ENCODE assay signal across 29 cellular contexts in the genomic region with DNA sequence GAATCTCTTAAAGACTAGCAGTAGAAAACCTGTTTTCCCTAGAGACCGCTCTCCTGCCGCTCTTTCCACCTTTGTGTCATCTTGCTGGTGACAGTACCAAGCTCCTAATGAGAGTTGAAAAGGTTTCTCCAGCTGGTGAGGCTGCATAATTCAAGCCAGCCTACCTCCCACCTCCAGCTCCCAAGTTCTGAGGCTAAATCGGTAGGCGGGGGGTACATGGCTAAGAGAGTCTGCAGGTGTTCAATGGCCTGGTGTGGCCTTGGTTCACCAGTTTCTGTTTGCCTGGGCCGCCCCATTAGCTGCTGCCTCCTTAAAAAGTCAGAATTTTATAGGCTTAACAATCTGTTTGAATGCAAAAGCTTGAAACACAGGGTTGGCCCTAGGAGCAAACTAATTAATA.
"Had no signal": no experiment of that assay in that cellular context is flagged by ENCODE, and none has a peak within 500 bp of the region (broad histone marks: within the 10 kb centered on the region; RNA-seq: fewer than 3 reads in every experiment).

No MANE protein-coding gene starts in this region.

- H3K27ac ChIP-seq: gastrocnemius medialis, neutrophil, right lobe of liver, skin epidermis, uterus, WERI-Rb-1 had no signal

- DNase-seq: activated CD4-positive, alpha-beta T cell treated with anti-CD3 and anti-CD28 coated beads for 1 hour; activated CD4-positive, alpha-beta T cell treated with anti-CD3 and anti-CD28 coated beads, Interleukin-2, amount 10 ng/mL, durations not matched to agents 7 days and 5 days; activated CD8-positive, alpha-beta T cell treated with anti-CD3 and anti-CD28 coated beads for 36 hours; activated gamma-delta T cell treated with Interleukin-2 at 50 U/mL for 16 hours; activated T-cell treated with anti-CD3 and anti-CD28 coated beads, Interleukin-2, amount 50 U/mL, for 4 hours; dermis blood vessel endothelial cell; effector CD8-positive, alpha-beta T cell; erythroblast; gastrocnemius medialis; glutamatergic neuron; left cardiac atrium; mammary epithelial cell; right lobe of liver; stimulated activated CD4-positive, alpha-beta T cell treated with anti-CD3 and anti-CD28 coated beads, Interleukin-4, amount 100 ng/mL, for 4 hours; stimulated activated CD8-positive, alpha-beta memory T cell treated with anti-CD3 and anti-CD28 coated beads, Interleukin-4, amount 100 ng/mL, for 48 hours; stimulated activated naive CD8-positive, alpha-beta T cell treated with anti-CD3 and anti-CD28 coated beads, Interleukin-15, amount 100 ng/mL, for 72 hours; substantia nigra; T1000; uterus; WERI-Rb-1 had no signal

- H3K4me3 Mint-ChIP-seq: activated CD4-positive, alpha-beta T cell treated with anti-CD3 and anti-CD28 coated beads, Interleukin-2, amount 10 ng/mL, durations not matched to agents 7 days and 5 days; activated CD8-positive, alpha-beta T cell treated with anti-CD3 and anti-CD28 coated beads for 36 hours; activated naive CD4-positive, alpha-beta T cell treated with anti-CD3 and anti-CD28 coated beads, Interleukin-2, amount 50 U/mL, for 24 hours; activated T-cell treated with anti-CD3 and anti-CD28 coated beads, Interleukin-2, amount 50 U/mL, for 4 hours; activated T-helper 17 cell treated with anti-CD3 and anti-CD28 coated beads, Interleukin-2, amount 50 U/mL, for 72 hours; nephron; stimulated activated memory B cell treated with anti-CD40 and anti-IgM and Interleukin-4, amounts not matched to agents 10 μg/mL and 1 μg/mL and 100 μg/mL, for 72 hours; stimulated activated naive CD8-positive, alpha-beta T cell treated with anti-CD3 and anti-CD28 coated beads, Interleukin-15, amount 100 ng/mL, for 72 hours; T-helper 1 cell treated with Interleukin-12 subunit alpha and Interleukin-12 subunit beta and Interleukin-4 antibody, amounts not matched to agents 30 μg/mL and 1 μg/mL, for 36 hours; type B pancreatic cell had no signal

- ATAC-seq: activated CD8-positive, alpha-beta T cell treated with anti-CD3 and anti-CD28 coated beads for 36 hours; activated T-cell treated with anti-CD3 and anti-CD28 coated beads, Interleukin-2, amount 50 U/mL, for 4 hours; activated T-helper 17 cell treated with anti-CD3 and anti-CD28 coated beads, Interleukin-2, amount 50 U/mL, for 72 hours; gastrocnemius medialis; left cardiac atrium; stimulated activated memory B cell treated with anti-CD40 and anti-IgM and Interleukin-4, amounts not matched to agents 10 μg/mL and 1 μg/mL and 100 μg/mL, for 72 hours; stimulated activated naive CD8-positive, alpha-beta T cell treated with anti-CD3 and anti-CD28 coated beads, Interleukin-15, amount 100 ng/mL, for 72 hours had no signal

- H3K27me3 Mint-ChIP-seq: activated CD4-positive, alpha-beta T cell treated with anti-CD3 and anti-CD28 coated beads, Interleukin-2, amount 10 ng/mL, durations not matched to agents 7 days and 5 days; activated CD8-positive, alpha-beta T cell treated with anti-CD3 and anti-CD28 coated beads for 36 hours; activated naive CD4-positive, alpha-beta T cell treated with anti-CD3 and anti-CD28 coated beads, Interleukin-2, amount 50 U/mL, for 24 hours; activated T-helper 17 cell treated with anti-CD3 and anti-CD28 coated beads, Interleukin-2, amount 50 U/mL, for 72 hours; stimulated activated naive CD8-positive, alpha-beta T cell treated with anti-CD3 and anti-CD28 coated beads, Interleukin-15, amount 100 ng/mL, for 72 hours; type B pancreatic cell had no signal

- H3K9me3 Mint-ChIP-seq: activated CD4-positive, alpha-beta T cell treated with anti-CD3 and anti-CD28 coated beads, Interleukin-2, amount 10 ng/mL, durations not matched to agents 7 days and 5 days; activated CD8-positive, alpha-beta T cell treated with anti-CD3 and anti-CD28 coated beads for 36 hours; activated naive CD4-positive, alpha-beta T cell treated with anti-CD3 and anti-CD28 coated beads, Interleukin-2, amount 50 U/mL, for 24 hours; activated T-cell treated with anti-CD3 and anti-CD28 coated beads, Interleukin-2, amount 50 U/mL, for 4 hours; activated T-helper 17 cell treated with anti-CD3 and anti-CD28 coated beads, Interleukin-2, amount 50 U/mL, for 72 hours had no signal

- H3K27ac Mint-ChIP-seq: activated CD4-positive, alpha-beta T cell treated with anti-CD3 and anti-CD28 coated beads, Interleukin-2, amount 10 ng/mL, durations not matched to agents 7 days and 5 days; activated CD8-positive, alpha-beta T cell treated with anti-CD3 and anti-CD28 coated beads for 36 hours; activated naive CD4-positive, alpha-beta T cell treated with anti-CD3 and anti-CD28 coated beads, Interleukin-2, amount 50 U/mL, for 24 hours; activated T-helper 17 cell treated with anti-CD3 and anti-CD28 coated beads, Interleukin-2, amount 50 U/mL, for 72 hours; nephron; progenitor cell of endocrine pancreas; stimulated activated memory B cell treated with anti-CD40 and anti-IgM and Interleukin-4, amounts not matched to agents 10 μg/mL and 1 μg/mL and 100 μg/mL, for 72 hours; stimulated activated naive CD8-positive, alpha-beta T cell treated with anti-CD3 and anti-CD28 coated beads, Interleukin-15, amount 100 ng/mL, for 72 hours; T-helper 1 cell treated with Interleukin-12 subunit alpha and Interleukin-12 subunit beta and Interleukin-4 antibody, amounts not matched to agents 30 μg/mL and 1 μg/mL, for 36 hours; type B pancreatic cell had no signal

- H3K27me3 ChIP-seq: gastrocnemius medialis, neutrophil, right lobe of liver, uterus had no signal

- H3K4me3 ChIP-seq: gastrocnemius medialis, right lobe of liver, skin epidermis, uterus had no signal

- H3K36me3 ChIP-seq: right lobe of liver, uterus, WERI-Rb-1 had no signal

- H3K9me3 ChIP-seq: gastrocnemius medialis, neutrophil, right lobe of liver, uterus had no signal

- H3K4me1 ChIP-seq: uterus had no signal

- H3K4me1 Mint-ChIP-seq: activated CD4-positive, alpha-beta T cell treated with anti-CD3 and anti-CD28 coated beads, Interleukin-2, amount 10 ng/mL, durations not matched to agents 7 days and 5 days; activated naive CD4-positive, alpha-beta T cell treated with anti-CD3 and anti-CD28 coated beads, Interleukin-2, amount 50 U/mL, for 24 hours; stimulated activated memory B cell treated with anti-CD40 and anti-IgM and Interleukin-4, amounts not matched to agents 10 μg/mL and 1 μg/mL and 100 μg/mL, for 72 hours; stimulated activated naive CD8-positive, alpha-beta T cell treated with anti-CD3 and anti-CD28 coated beads, Interleukin-15, amount 100 ng/mL, for 72 hours had no signal

- H3K36me3 Mint-ChIP-seq: stimulated activated memory B cell treated with anti-CD40 and anti-IgM and Interleukin-4, amounts not matched to agents 10 μg/mL and 1 μg/mL and 100 μg/mL, for 72 hours had no signal
